10 cellular contexts compared by ENCODE assay signal in genomic region chr3:113212845-113213375, GRCh38. TPM values are rescaled to one million over a fixed set of nuclear protein-coding genes. Genes with fewer than 3 reads are reported as not detected.
DNase-seq lines count a peak whose midpoint lies in the region; ATAC-seq and TF ChIP-seq lines count a peak whose summit lies in the region.
"Had no signal": no experiment of that assay in that cellular context is flagged by ENCODE, and none has a peak within 500 bp of the region (broad histone marks: within the 10 kb centered on the region; RNA-seq: fewer than 3 reads in every experiment).

No MANE protein-coding gene starts in this region.

- H3K27me3 ChIP-seq in lung (ENCODE audit: control insufficient read depth, insufficient read depth) = no peaks in the 10 kb centered on the region
- peaks cover 26% of the 10 kb centered on the region for H3K27me3 ChIP-seq in thymus (ENCODE audit: control insufficient read depth, insufficient read depth)

- H3K4me1 ChIP-seq in lung (ENCODE audit: control insufficient read depth in 2 of 2, insufficient read depth in 2 of 2, low read length in 2 of 2) (peaks cover 0 to 5% of the 10 kb centered on the region in 2 donors), thymus (ENCODE audit: control insufficient read depth, insufficient read depth, low read length) (peaks cover 7% of the 10 kb centered on the region)
- H3K4me1 ChIP-seq: BLaER1 had no signal

- H3K9me3 Mint-ChIP-seq in activated CD4-positive, alpha-beta T cell treated with anti-CD3 and anti-CD28 coated beads, Interleukin-2, amount 10 ng/mL, durations not matched to agents 24 days and 14 days = no peaks in the 10 kb centered on the region
- H3K9me3 Mint-ChIP-seq in MCF 10A (ENCODE audit: unreplicated experiment) = no peaks in the 10 kb centered on the region

- H3K27me3 Mint-ChIP-seq in activated CD4-positive, alpha-beta T cell treated with anti-CD3 and anti-CD28 coated beads, Interleukin-2, amount 10 ng/mL, durations not matched to agents 24 days and 14 days = peaks cover 73% of the 10 kb centered on the region
- no peaks in the 10 kb centered on the region for H3K27me3 Mint-ChIP-seq in MCF 10A (ENCODE audit: insufficient read depth, unreplicated experiment)

- BruUV-seq in MCF 10A (replicated peaks; lab: Mats Ljungman, UMichigan) = no TSS peak

- H3K36me3 Mint-ChIP-seq in activated CD4-positive, alpha-beta T cell treated with anti-CD3 and anti-CD28 coated beads, Interleukin-2, amount 10 ng/mL, durations not matched to agents 24 days and 14 days (ENCODE audit: low read depth) = peaks cover 3% of the 10 kb centered on the region
- H3K36me3 Mint-ChIP-seq in MCF 10A (ENCODE audit: insufficient read depth, unreplicated experiment) = no peaks in the 10 kb centered on the region

- no peak overlapping the region for H3K27ac Mint-ChIP-seq in activated CD4-positive, alpha-beta T cell treated with anti-CD3 and anti-CD28 coated beads, Interleukin-2, amount 10 ng/mL, durations not matched to agents 24 days and 14 days
- no peak overlapping the region for H3K27ac Mint-ChIP-seq in MCF 10A (ENCODE audit: low read depth, unreplicated experiment)

- peak overlapping the region; percentile 75 for H3K4me3 Mint-ChIP-seq in activated CD4-positive, alpha-beta T cell treated with anti-CD3 and anti-CD28 coated beads, Interleukin-2, amount 10 ng/mL, durations not matched to agents 24 days and 14 days
- peak overlapping the region; percentile 75 for H3K4me3 Mint-ChIP-seq in MCF 10A (ENCODE audit: unreplicated experiment)

- no peaks in the 10 kb centered on the region for H3K36me3 ChIP-seq in lung (ENCODE audit: control insufficient read depth in 2 of 2, insufficient read depth in 2 of 2, low read length in 2 of 2)
- no peaks in the 10 kb centered on the region for H3K36me3 ChIP-seq in thymus (ENCODE audit: control insufficient read depth, insufficient read depth)
- H3K36me3 ChIP-seq: BLaER1 had no signal

- WGBS in lung, 2 donors = 50 to 55% methylated on average over 4 of the region's 4 CpGs
- WGBS in thymus = 71% methylated on average over 4 of the region's 4 CpGs

- intact Hi-C loops in activated CD4-positive, alpha-beta T cell treated with anti-CD3 and anti-CD28 coated beads, Interleukin-2, amount 10 ng/mL, durations not matched to agents 24 days and 14 days (cut with micrococcal nuclease) = loop anchor here (10.0 kb wide), 1 partner anchor 158 kb away; no protein-coding TSS in a partner anchor
- intact Hi-C loops in MCF 10A (cut with micrococcal nuclease) = loop anchor here (5.0 kb wide), 1 partner anchor 161 kb away; no protein-coding TSS in a partner anchor

- no peak for ATAC-seq in lung (ENCODE audit: insufficient read depth, low FRiP score)
- ATAC-seq in GM21717 (IDR thresholded peaks at IDR 0.05; ENCODE audit: unreplicated experiment) = no peak
- ATAC-seq: K562 had no signal

- H3K4me3 ChIP-seq in lung (peak overlapping the region; percentile 5), thymus (ENCODE audit: low read length) (peak overlapping the region; percentile 54)
- H3K4me3 ChIP-seq: K562 had no signal

- TF ChIP-seq CTCF in MCF 10A (IDR thresholded peaks at IDR 0.05; ENCODE audit: unreplicated experiment) = no peak
- no peak for TF ChIP-seq CTCF in lung (IDR thresholded peaks at IDR 0.05; ENCODE audit: control extremely low read depth, extremely low read depth)

- no peak overlapping the region for H3K27ac ChIP-seq in lung (ENCODE audit: low read depth in 1 of 2, low read length in 1 of 2)
- no peak overlapping the region for H3K27ac ChIP-seq in thymus (ENCODE audit: low read depth)
- H3K27ac ChIP-seq: BLaER1 had no signal

- POLR2A ChIA-PET in MCF 10A (lab: Yijun Ruan, JAX) = interaction anchor here (1.3 kb wide), 1 partner anchor 19 kb away, joined by 4 read pairs; no protein-coding TSS in a partner anchor

- no peaks in the 10 kb centered on the region for H3K9me3 ChIP-seq in lung (ENCODE audit: control insufficient read depth in 2 of 2, insufficient read depth in 1 of 2, low read length in 1 of 2)
- no peaks in the 10 kb centered on the region for H3K9me3 ChIP-seq in thymus (ENCODE audit: control insufficient read depth)

- CTCF ChIA-PET in MCF 10A (lab: Yijun Ruan, JAX) = interaction anchor here (0.6 kb wide), 2 partner anchors 20 to 196 kb away, joined by 3 read pairs; no protein-coding TSS in a partner anchor

- peaks cover 9% of the 10 kb centered on the region for H3K4me1 Mint-ChIP-seq in activated CD4-positive, alpha-beta T cell treated with anti-CD3 and anti-CD28 coated beads, Interleukin-2, amount 10 ng/mL, durations not matched to agents 24 days and 14 days
- peaks cover 18% of the 10 kb centered on the region for H3K4me1 Mint-ChIP-seq in MCF 10A (ENCODE audit: insufficient read depth, unreplicated experiment)

- DNase-seq in activated CD4-positive, alpha-beta T cell treated with anti-CD3 and anti-CD28 coated beads, Interleukin-2, amount 10 ng/mL, durations not matched to agents 24 days and 14 days = no peak
- DNase-seq in activated CD4-positive, alpha-beta T cell treated with anti-CD3 and anti-CD28 coated beads, Interleukin-2, amount 50 U/mL, for 1 hour = no peak
- DNase-seq in MCF 10A (ENCODE audit: unreplicated experiment) (no peak), lung (ENCODE audit: low spot score) (no peak), MV-4-11 (lab: John Stamatoyannopoulos, UW) (no peak)
- DNase-seq in stimulated activated CD4-positive, alpha-beta T cell treated with anti-CD3 and anti-CD28 coated beads, Interleukin-12 subunit alpha, Interleukin-12 subunit beta, amount 100 ng/mL, for 4 hours = no peak

RNA-seq across cellular contexts. Expression of gene BOC, which starts 1.6 kb away (rescaled TPM):
- total RNA-seq in activated CD4-positive, alpha-beta T cell treated with anti-CD3 and anti-CD28 coated beads, Interleukin-2, amount 10 ng/mL, durations not matched to agents 24 days and 14 days = 1.4 and 1.9 TPM in 2 replicates
- total RNA-seq in MCF 10A (2022) (1.8 and 2.3 TPM in 2 replicates), lung (10 to 100 TPM in 1 of 2 donors, 1 to 10 TPM in 1; 9.6 to 21.9 TPM)
- polyA plus RNA-seq in lung (1 to 10 TPM; 2.9 to 3.2 TPM), thymus (5.7 TPM)
- total RNA-seq: K562 had no signal
- polyA plus RNA-seq: K562 had no signal
